ENCODE assay signal across 8 cellular contexts in genomic region chr12:19288603-19289244, GRCh38.
DNase-seq lines count a peak whose midpoint lies in the region; ATAC-seq, FAIRE-seq and TF ChIP-seq lines count a peak whose summit lies in the region.

No MANE protein-coding gene starts in this region.

- H3K27ac ChIP-seq in uterus = peak overlapping the region in 1 of 2 donors; percentile 48

- H3K4me3 Mint-ChIP-seq in WTC11 = no peak overlapping the region

- H3K4me3 ChIP-seq in NB4 (ENCODE audit: low read depth, low read length) (no peak overlapping the region), uterus (no peak overlapping the region)

- no peak for TF ChIP-seq POLR2A in NB4 (IDR thresholded peaks at IDR 0.05; ENCODE audit: extremely low read depth, insufficient read length)
- TF ChIP-seq POLR2A in uterus (IDR thresholded peaks at IDR 0.05) = no peak

- peak; percentile 77 for TF ChIP-seq CTCF in NB4 (IDR thresholded peaks at IDR 0.05; ENCODE audit: low read depth, low read length)
- peak; percentile 46 for TF ChIP-seq CTCF in WTC11 (IDR thresholded peaks at IDR 0.05)
- peak; percentile 40 to 62 (median 56) for TF ChIP-seq CTCF in uterus (IDR thresholded peaks at IDR 0.05)

- H3K27ac Mint-ChIP-seq in WTC11 = no peak overlapping the region

- H3K27me3 Mint-ChIP-seq in WTC11 (ENCODE audit: low read depth) = no peaks in the 10 kb centered on the region

- H3K9me3 Mint-ChIP-seq in WTC11 = no peaks in the 10 kb centered on the region

- DNase-seq in AG08396 (ENCODE audit: low spot score) (peak; percentile 36), GM18507 (ENCODE audit: extremely low spot score, insufficient read length, low read depth) (no peak), NB4 (ENCODE audit: low read depth) (peak; percentile 60), WTC11 (ENCODE audit: low spot score) (no peak), iPS-NIHi11 (ENCODE audit: low spot score) (peak; percentile 51), uterus (no peak), C1 segment of cervical spinal cord (lab: John Stamatoyannopoulos, UW) (no peak), T-helper 9 cell (no peak)

- peaks cover 13% of the 10 kb centered on the region for H3K4me1 Mint-ChIP-seq in WTC11

- POLR2A ChIA-PET in WTC11 (lab: Charles Lee) = no interaction called here

- CTCF ChIA-PET in WTC11 (lab: Charles Lee) = no interaction called here

- peak; percentile 39 for FAIRE-seq in GM18507 (lab: Jason Lieb, UNC)

- H3K4me1 ChIP-seq in uterus = no peaks in the 10 kb centered on the region

- no peaks in the 10 kb centered on the region for H3K36me3 ChIP-seq in uterus

- 0 out of 2 replicates have a peak, but pooled peaks have one; percentile 24 for ATAC-seq in WTC11

- peaks cover 31% of the 10 kb centered on the region for H3K36me3 Mint-ChIP-seq in WTC11

- no peaks in the 10 kb centered on the region for H3K9me3 ChIP-seq in uterus

- intact Hi-C loops in uterus (cut with DNase I; ENCODE audit: low total_unique reads) = no loop called here

- H3K27me3 ChIP-seq in uterus = no peaks in the 10 kb centered on the region

TF ChIP-seq in WTC11, 78 proteins besides CTCF, POLR2A, EP300 and RAD21:
- TF ChIP-seq FOXP4 (CRISPR knock-in tag; IDR thresholded peaks at IDR 0.05) = no peak
- TF ChIP-seq PREB (CRISPR knock-in tag; IDR thresholded peaks at IDR 0.05; ENCODE audit: borderline replicate concordance) = no peak
- TF ChIP-seq SMAD3 (CRISPR knock-in tag; IDR thresholded peaks at IDR 0.05; ENCODE audit: borderline replicate concordance) = no peak
- no peak for TF ChIP-seq E2F4 (CRISPR knock-in tag; IDR thresholded peaks at IDR 0.05; ENCODE audit: borderline replicate concordance, low read depth)
- no peak for TF ChIP-seq AR (CRISPR knock-in tag; IDR thresholded peaks at IDR 0.05)
- TF ChIP-seq ELF4 (CRISPR knock-in tag; IDR thresholded peaks at IDR 0.05; ENCODE audit: low read depth) = no peak
- no peak for TF ChIP-seq ZNF396 (CRISPR knock-in tag; IDR thresholded peaks at IDR 0.05; ENCODE audit: borderline replicate concordance)
- no peak for TF ChIP-seq ZNF416 (CRISPR knock-in tag; IDR thresholded peaks at IDR 0.05)
- TF ChIP-seq JAZF1 (CRISPR knock-in tag; IDR thresholded peaks at IDR 0.05) = no peak
- no peak for TF ChIP-seq CDX4 (CRISPR knock-in tag; IDR thresholded peaks at IDR 0.05; ENCODE audit: borderline replicate concordance)
- no peak for TF ChIP-seq TEAD4 (CRISPR knock-in tag; IDR thresholded peaks at IDR 0.05)
- no peak for TF ChIP-seq RORB (CRISPR knock-in tag; IDR thresholded peaks at IDR 0.05)
- no peak for TF ChIP-seq ZNF281 (CRISPR knock-in tag; IDR thresholded peaks at IDR 0.05)

Comparison
In these comparisons a context has a peak if more than half of its experiments do, and no peak if none do; other contexts are left out.
1. DNase-seq: peak in AG08396 (single experiment), NB4 (single experiment) and iPS-NIHi11 (single experiment); none in GM18507 (single experiment), WTC11 (single experiment), uterus (0 of 2), C1 segment of cervical spinal cord (0 of 14) and T-helper 9 cell (single experiment).
2. Peak in every context shown above with its lines, with median percentiles within 50 percentile points of each other: CTCF ChIP-seq.